ENCODE assay signal across 1 cellular context in the genomic region with DNA sequence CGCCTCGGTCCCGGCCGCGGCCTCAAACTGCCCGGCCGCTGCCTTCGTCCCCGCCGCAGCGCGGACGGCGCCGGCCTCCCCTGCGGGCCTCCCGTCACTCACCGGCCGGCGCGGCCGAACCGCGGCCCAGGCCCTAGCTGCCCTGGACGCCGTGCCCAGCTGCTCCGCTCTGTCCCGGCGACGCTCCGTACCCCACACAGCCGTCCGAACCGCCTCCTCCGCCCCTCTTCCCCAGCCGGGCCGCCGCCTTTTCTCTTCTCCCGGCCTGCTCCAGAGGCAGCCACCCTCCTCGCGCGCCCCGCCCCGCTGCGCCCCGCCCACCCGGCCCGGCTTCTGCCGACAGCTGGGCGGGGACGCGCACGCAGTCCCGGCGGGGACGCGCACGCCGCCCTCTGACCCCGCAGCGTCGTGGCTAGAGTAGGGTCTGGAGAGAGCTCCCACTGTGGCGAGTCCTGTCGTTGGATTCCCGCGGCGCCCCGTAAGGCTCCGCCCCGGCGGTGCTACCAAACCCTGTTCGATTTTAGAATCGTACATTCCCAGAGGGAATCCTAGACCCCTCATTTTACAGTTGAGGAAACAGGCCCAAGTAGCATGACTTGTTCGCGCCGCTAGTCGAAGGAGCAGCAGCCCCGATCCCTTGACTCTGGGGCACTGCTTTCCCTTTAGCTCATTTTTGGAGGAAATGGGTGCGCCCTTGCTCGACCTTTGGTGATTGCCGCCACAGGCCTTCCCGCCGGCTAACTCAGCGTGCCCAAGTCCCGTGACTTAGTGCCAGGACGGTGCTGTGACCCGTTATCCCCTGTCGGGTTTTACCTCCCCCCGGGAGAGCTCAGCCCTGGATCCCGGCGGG.
TF ChIP-seq lines count a peak whose summit lies in the region.

A gene with protein sequence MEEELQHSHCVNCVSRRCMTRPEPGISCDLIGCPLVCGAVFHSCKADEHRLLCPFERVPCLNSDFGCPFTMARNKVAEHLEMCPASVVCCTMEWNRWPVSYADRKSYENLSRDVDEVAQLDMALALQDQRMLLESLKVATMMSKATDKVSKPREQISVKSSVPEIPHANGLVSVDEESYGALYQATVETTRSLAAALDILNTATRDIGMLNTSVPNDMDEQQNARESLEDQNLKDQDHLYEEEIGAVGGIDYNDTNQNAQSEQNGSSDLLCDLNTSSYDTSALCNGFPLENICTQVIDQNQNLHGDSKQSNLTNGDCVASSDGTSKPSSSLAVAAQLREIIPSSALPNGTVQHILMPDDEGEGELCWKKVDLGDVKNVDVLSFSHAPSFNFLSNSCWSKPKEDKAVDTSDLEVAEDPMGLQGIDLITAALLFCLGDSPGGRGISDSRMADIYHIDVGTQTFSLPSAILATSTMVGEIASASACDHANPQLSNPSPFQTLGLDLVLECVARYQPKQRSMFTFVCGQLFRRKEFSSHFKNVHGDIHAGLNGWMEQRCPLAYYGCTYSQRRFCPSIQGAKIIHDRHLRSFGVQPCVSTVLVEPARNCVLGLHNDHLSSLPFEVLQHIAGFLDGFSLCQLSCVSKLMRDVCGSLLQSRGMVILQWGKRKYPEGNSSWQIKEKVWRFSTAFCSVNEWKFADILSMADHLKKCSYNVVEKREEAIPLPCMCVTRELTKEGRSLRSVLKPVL (minus strand): TSS at position 295 of the 850 bp plus-strand sequence. CDS start 8,390 bp downstream, outside the sequence.

TF ChIP-seq in HepG2, 621 proteins besides CTCF, POLR2A, EP300 and RAD21 (continued from another document and continues in another):
- TF ChIP-seq PAWR (CRISPR knock-in tag; IDR thresholded peaks at IDR 0.05; ENCODE audit: borderline replicate concordance) (no peak), BHLHE40 (IDR thresholded peaks at IDR 0.05; ENCODE audit: low read length) (peak; percentile 68; the same call in 1 of the 2 replicates), HNRNPK (IDR thresholded peaks at IDR 0.05; ENCODE audit: low read depth, low read length, poor library complexity, severe bottlenecking) (peak; percentile 86), KAT7 (CRISPR knock-in tag; IDR thresholded peaks at IDR 0.05; ENCODE audit: borderline replicate concordance) (peak; percentile 92), ZNF747 (CRISPR knock-in tag; IDR thresholded peaks at IDR 0.05; ENCODE audit: borderline replicate concordance) (no peak; the same call in 1 of the 2 replicates), ZNF75D (CRISPR knock-in tag; IDR thresholded peaks at IDR 0.05; ENCODE audit: borderline replicate concordance) (no peak), TCF7L2 (IDR thresholded peaks at IDR 0.05; ENCODE audit: low read depth, low read length) (no peak), ZNF572 (CRISPR knock-in tag; IDR thresholded peaks at IDR 0.05) (0 out of 2 replicates have a peak, but pooled peaks have one; percentile 69), SIX4 (CRISPR knock-in tag; IDR thresholded peaks at IDR 0.05) (no peak), ZNF251 (CRISPR knock-in tag; IDR thresholded peaks at IDR 0.05) (no peak), ZNF207 (IDR thresholded peaks at IDR 0.05; ENCODE audit: borderline replicate concordance) (no peak), NFYB (CRISPR knock-in tag; IDR thresholded peaks at IDR 0.05) (0 out of 2 replicates have a peak, but pooled peaks have one; percentile 14), ZNF468 (CRISPR knock-in tag; IDR thresholded peaks at IDR 0.05) (0 out of 2 replicates have a peak, but pooled peaks have one; percentile 87), ZFP1 (CRISPR knock-in tag; IDR thresholded peaks at IDR 0.05) (no peak), MTF2 (CRISPR knock-in tag; IDR thresholded peaks at IDR 0.05; ENCODE audit: borderline replicate concordance) (no peak), SMARCC2 (IDR thresholded peaks at IDR 0.05) (no peak), AGO1 (IDR thresholded peaks at IDR 0.05; ENCODE audit: low read depth, low read length, poor library complexity, severe bottlenecking) (peak; percentile 63), ZNF788 (CRISPR knock-in tag; IDR thresholded peaks at IDR 0.05; ENCODE audit: borderline replicate concordance) (peak; percentile 81; the same call in 1 of the 2 replicates)
- TF ChIP-seq, protein P1, sequence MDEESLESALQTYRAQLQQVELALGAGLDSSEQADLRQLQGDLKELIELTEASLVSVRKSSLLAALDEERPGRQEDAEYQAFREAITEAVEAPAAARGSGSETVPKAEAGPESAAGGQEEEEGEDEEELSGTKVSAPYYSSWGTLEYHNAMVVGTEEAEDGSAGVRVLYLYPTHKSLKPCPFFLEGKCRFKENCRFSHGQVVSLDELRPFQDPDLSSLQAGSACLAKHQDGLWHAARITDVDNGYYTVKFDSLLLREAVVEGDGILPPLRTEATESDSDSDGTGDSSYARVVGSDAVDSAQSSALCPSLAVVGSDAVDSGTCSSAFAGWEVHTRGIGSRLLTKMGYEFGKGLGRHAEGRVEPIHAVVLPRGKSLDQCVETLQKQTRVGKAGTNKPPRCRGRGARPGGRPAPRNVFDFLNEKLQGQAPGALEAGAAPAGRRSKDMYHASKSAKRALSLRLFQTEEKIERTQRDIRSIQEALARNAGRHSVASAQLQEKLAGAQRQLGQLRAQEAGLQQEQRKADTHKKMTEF (CRISPR knock-in tag; IDR thresholded peaks at IDR 0.05), result peak; percentile 80; the same call in 1 of the 2 replicates
- TF ChIP-seq, protein P2, sequence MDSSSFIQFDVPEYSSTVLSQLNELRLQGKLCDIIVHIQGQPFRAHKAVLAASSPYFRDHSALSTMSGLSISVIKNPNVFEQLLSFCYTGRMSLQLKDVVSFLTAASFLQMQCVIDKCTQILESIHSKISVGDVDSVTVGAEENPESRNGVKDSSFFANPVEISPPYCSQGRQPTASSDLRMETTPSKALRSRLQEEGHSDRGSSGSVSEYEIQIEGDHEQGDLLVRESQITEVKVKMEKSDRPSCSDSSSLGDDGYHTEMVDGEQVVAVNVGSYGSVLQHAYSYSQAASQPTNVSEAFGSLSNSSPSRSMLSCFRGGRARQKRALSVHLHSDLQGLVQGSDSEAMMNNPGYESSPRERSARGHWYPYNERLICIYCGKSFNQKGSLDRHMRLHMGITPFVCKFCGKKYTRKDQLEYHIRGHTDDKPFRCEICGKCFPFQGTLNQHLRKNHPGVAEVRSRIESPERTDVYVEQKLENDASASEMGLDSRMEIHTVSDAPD (CRISPR knock-in tag; IDR thresholded peaks at IDR 0.05), result peak; percentile 82; the same call in 1 of the 2 replicates
- TF ChIP-seq, protein P3, sequence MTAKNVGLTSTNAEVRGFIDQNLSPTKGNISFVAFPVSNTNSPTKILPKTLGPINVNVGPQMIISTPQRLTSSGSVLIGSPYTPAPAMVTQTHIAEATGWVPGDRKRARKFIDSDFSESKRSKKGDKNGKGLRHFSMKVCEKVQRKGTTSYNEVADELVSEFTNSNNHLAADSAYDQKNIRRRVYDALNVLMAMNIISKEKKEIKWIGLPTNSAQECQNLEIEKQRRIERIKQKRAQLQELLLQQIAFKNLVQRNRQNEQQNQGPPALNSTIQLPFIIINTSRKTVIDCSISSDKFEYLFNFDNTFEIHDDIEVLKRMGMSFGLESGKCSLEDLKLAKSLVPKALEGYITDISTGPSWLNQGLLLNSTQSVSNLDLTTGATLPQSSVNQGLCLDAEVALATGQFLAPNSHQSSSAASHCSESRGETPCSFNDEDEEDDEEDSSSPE (CRISPR knock-in tag; IDR thresholded peaks at IDR 0.05), result peak; percentile 83; the same call in 1 of the 2 replicates
- TF ChIP-seq, protein P4, sequence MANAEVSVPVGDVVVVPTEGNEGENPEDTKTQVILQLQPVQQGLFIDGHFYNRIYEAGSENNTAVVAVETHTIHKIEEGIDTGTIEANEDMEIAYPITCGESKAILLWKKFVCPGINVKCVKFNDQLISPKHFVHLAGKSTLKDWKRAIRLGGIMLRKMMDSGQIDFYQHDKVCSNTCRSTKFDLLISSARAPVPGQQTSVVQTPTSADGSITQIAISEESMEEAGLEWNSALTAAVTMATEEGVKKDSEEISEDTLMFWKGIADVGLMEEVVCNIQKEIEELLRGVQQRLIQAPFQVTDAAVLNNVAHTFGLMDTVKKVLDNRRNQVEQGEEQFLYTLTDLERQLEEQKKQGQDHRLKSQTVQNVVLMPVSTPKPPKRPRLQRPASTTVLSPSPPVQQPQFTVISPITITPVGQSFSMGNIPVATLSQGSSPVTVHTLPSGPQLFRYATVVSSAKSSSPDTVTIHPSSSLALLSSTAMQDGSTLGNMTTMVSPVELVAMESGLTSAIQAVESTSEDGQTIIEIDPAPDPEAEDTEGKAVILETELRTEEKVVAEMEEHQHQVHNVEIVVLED (CRISPR knock-in tag; IDR thresholded peaks at IDR 0.05; ENCODE audit: borderline replicate concordance), result peak; percentile 97
- TF ChIP-seq, protein P5, sequence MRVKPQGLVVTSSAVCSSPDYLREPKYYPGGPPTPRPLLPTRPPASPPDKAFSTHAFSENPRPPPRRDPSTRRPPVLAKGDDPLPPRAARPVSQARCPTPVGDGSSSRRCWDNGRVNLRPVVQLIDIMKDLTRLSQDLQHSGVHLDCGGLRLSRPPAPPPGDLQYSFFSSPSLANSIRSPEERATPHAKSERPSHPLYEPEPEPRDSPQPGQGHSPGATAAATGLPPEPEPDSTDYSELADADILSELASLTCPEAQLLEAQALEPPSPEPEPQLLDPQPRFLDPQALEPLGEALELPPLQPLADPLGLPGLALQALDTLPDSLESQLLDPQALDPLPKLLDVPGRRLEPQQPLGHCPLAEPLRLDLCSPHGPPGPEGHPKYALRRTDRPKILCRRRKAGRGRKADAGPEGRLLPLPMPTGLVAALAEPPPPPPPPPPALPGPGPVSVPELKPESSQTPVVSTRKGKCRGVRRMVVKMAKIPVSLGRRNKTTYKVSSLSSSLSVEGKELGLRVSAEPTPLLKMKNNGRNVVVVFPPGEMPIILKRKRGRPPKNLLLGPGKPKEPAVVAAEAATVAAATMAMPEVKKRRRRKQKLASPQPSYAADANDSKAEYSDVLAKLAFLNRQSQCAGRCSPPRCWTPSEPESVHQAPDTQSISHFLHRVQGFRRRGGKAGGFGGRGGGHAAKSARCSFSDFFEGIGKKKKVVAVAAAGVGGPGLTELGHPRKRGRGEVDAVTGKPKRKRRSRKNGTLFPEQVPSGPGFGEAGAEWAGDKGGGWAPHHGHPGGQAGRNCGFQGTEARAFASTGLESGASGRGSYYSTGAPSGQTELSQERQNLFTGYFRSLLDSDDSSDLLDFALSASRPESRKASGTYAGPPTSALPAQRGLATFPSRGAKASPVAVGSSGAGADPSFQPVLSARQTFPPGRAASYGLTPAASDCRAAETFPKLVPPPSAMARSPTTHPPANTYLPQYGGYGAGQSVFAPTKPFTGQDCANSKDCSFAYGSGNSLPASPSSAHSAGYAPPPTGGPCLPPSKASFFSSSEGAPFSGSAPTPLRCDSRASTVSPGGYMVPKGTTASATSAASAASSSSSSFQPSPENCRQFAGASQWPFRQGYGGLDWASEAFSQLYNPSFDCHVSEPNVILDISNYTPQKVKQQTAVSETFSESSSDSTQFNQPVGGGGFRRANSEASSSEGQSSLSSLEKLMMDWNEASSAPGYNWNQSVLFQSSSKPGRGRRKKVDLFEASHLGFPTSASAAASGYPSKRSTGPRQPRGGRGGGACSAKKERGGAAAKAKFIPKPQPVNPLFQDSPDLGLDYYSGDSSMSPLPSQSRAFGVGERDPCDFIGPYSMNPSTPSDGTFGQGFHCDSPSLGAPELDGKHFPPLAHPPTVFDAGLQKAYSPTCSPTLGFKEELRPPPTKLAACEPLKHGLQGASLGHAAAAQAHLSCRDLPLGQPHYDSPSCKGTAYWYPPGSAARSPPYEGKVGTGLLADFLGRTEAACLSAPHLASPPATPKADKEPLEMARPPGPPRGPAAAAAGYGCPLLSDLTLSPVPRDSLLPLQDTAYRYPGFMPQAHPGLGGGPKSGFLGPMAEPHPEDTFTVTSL (CRISPR knock-in tag; IDR thresholded peaks at IDR 0.05; ENCODE audit: borderline replicate concordance), result no peak
- TF ChIP-seq, protein P6, sequence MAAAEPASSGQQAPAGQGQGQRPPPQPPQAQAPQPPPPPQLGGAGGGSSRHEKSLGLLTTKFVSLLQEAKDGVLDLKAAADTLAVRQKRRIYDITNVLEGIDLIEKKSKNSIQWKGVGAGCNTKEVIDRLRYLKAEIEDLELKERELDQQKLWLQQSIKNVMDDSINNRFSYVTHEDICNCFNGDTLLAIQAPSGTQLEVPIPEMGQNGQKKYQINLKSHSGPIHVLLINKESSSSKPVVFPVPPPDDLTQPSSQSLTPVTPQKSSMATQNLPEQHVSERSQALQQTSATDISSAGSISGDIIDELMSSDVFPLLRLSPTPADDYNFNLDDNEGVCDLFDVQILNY (CRISPR knock-in tag; conservative IDR thresholded peaks at IDR 0.05), result peak; percentile 32; the same call in 1 of the 2 replicates
- TF ChIP-seq, protein P7, sequence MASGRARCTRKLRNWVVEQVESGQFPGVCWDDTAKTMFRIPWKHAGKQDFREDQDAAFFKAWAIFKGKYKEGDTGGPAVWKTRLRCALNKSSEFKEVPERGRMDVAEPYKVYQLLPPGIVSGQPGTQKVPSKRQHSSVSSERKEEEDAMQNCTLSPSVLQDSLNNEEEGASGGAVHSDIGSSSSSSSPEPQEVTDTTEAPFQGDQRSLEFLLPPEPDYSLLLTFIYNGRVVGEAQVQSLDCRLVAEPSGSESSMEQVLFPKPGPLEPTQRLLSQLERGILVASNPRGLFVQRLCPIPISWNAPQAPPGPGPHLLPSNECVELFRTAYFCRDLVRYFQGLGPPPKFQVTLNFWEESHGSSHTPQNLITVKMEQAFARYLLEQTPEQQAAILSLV (CRISPR knock-in tag; IDR thresholded peaks at IDR 0.05; ENCODE audit: borderline replicate concordance), result no peak
- TF ChIP-seq, protein P8, sequence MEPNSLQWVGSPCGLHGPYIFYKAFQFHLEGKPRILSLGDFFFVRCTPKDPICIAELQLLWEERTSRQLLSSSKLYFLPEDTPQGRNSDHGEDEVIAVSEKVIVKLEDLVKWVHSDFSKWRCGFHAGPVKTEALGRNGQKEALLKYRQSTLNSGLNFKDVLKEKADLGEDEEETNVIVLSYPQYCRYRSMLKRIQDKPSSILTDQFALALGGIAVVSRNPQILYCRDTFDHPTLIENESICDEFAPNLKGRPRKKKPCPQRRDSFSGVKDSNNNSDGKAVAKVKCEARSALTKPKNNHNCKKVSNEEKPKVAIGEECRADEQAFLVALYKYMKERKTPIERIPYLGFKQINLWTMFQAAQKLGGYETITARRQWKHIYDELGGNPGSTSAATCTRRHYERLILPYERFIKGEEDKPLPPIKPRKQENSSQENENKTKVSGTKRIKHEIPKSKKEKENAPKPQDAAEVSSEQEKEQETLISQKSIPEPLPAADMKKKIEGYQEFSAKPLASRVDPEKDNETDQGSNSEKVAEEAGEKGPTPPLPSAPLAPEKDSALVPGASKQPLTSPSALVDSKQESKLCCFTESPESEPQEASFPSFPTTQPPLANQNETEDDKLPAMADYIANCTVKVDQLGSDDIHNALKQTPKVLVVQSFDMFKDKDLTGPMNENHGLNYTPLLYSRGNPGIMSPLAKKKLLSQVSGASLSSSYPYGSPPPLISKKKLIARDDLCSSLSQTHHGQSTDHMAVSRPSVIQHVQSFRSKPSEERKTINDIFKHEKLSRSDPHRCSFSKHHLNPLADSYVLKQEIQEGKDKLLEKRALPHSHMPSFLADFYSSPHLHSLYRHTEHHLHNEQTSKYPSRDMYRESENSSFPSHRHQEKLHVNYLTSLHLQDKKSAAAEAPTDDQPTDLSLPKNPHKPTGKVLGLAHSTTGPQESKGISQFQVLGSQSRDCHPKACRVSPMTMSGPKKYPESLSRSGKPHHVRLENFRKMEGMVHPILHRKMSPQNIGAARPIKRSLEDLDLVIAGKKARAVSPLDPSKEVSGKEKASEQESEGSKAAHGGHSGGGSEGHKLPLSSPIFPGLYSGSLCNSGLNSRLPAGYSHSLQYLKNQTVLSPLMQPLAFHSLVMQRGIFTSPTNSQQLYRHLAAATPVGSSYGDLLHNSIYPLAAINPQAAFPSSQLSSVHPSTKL (CRISPR knock-in tag; IDR thresholded peaks at IDR 0.05), result peak; percentile 42; the same call in 1 of the 2 replicates
